ENCODE assay signal across 8 cellular contexts in genomic region chr7:48154792-48155413, GRCh38. TPM values are rescaled to one million over a fixed set of nuclear protein-coding genes. Genes with fewer than 3 reads are reported as not detected.
A peak's percentile ranks its signal among the peaks of the same experiment; 100 is the strongest.
DNase-seq lines count a peak whose midpoint lies in the region; ATAC-seq and FAIRE-seq lines count a peak whose summit lies in the region.

No MANE protein-coding gene starts in this region.

- DNase-seq in D341Med (ENCODE audit: low spot score) (peak; percentile 40), M059J (ENCODE audit: low read depth) (peak; percentile 61), iPS-NIHi7 (ENCODE audit: extremely low spot score) (peak; percentile 51), urothelium cell line (ENCODE audit: low spot score) (peak; percentile 60), NCI-H526 treated with DMSO at 0.1 percent for 48 hours (lab: John Stamatoyannopoulos, UW) (no peak), NCI-H2227 treated with DMSO at 0.1 percent for 48 hours (lab: John Stamatoyannopoulos, UW) (no peak)
- DNase-seq in activated T-cell treated with anti-CD3 and anti-CD28 coated beads, Interleukin-2, amount 50 U/mL, for 48 hours, result peak; percentile 37 to 38

- peak; percentile 70 for ATAC-seq in GM19023 (IDR thresholded peaks at IDR 0.05; ENCODE audit: unreplicated experiment)

- no peak for FAIRE-seq in urothelium cell line (lab: Jason Lieb, UNC)

RNA-seq across cellular contexts. Expression of gene ABCA13, which starts 16.4 kb away (rescaled TPM):
- total RNA-seq in M059J (2014; rRNA removed; shearing (Covaris generic)), result 0.07 TPM in 1 of 2 replicates, not detected in the other

Comparison
In these comparisons a context has a peak if more than half of its experiments do, and no peak if none do; other contexts are left out.
1. DNase-seq: peak in D341Med (single experiment), M059J (single experiment), activated T-cell treated with anti-CD3 and anti-CD28 coated beads, Interleukin-2, amount 50 U/mL, for 48 hours (2 of 2), iPS-NIHi7 (single experiment) and urothelium cell line (single experiment); none in NCI-H526 treated with DMSO at 0.1 percent for 48 hours (single experiment) and NCI-H2227 treated with DMSO at 0.1 percent for 48 hours (single experiment).